1 cellular context compared by ENCODE assay signal in the genomic region with DNA sequence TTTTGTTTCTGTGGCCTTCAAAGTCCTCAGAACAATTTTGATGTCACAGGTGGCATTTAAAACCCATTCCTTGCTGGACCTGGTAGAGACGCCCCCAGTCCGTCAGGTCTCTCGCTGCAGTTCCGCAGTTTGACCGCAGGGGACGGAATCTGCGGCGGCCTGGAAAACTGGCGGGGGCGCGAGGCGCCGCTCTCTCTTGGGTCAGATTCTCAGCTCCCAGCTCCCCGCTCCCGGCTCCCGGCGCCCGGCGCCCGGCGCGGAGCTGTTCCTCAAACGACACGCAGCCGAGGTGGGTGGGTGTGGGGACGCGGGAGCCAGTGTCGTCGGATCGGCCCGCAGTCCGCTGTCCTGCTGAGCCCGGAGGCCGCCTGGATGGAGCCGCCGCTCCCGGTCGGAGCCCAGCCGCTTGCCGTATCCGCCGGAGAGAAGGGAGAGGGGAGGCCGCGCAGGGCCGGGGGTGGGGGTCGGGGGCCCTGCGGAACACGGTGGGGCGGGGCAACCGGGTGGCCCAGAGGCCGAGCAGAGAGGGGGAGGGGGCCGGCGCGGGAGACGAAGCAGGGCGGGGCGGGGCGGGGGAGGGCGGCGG.
A peak's percentile ranks its signal among the peaks of the same experiment; 100 is the strongest.
TF ChIP-seq lines count a peak whose summit lies in the region.

A gene (plus strand): TSS at position 192 of the 586 bp plus-strand sequence. CDS start 181 bp downstream, at position 373.

TF ChIP-seq in HepG2, 621 proteins besides CTCF, POLR2A, EP300 and RAD21 (continued from another document and continues in another):
- TF ChIP-seq, protein P1, sequence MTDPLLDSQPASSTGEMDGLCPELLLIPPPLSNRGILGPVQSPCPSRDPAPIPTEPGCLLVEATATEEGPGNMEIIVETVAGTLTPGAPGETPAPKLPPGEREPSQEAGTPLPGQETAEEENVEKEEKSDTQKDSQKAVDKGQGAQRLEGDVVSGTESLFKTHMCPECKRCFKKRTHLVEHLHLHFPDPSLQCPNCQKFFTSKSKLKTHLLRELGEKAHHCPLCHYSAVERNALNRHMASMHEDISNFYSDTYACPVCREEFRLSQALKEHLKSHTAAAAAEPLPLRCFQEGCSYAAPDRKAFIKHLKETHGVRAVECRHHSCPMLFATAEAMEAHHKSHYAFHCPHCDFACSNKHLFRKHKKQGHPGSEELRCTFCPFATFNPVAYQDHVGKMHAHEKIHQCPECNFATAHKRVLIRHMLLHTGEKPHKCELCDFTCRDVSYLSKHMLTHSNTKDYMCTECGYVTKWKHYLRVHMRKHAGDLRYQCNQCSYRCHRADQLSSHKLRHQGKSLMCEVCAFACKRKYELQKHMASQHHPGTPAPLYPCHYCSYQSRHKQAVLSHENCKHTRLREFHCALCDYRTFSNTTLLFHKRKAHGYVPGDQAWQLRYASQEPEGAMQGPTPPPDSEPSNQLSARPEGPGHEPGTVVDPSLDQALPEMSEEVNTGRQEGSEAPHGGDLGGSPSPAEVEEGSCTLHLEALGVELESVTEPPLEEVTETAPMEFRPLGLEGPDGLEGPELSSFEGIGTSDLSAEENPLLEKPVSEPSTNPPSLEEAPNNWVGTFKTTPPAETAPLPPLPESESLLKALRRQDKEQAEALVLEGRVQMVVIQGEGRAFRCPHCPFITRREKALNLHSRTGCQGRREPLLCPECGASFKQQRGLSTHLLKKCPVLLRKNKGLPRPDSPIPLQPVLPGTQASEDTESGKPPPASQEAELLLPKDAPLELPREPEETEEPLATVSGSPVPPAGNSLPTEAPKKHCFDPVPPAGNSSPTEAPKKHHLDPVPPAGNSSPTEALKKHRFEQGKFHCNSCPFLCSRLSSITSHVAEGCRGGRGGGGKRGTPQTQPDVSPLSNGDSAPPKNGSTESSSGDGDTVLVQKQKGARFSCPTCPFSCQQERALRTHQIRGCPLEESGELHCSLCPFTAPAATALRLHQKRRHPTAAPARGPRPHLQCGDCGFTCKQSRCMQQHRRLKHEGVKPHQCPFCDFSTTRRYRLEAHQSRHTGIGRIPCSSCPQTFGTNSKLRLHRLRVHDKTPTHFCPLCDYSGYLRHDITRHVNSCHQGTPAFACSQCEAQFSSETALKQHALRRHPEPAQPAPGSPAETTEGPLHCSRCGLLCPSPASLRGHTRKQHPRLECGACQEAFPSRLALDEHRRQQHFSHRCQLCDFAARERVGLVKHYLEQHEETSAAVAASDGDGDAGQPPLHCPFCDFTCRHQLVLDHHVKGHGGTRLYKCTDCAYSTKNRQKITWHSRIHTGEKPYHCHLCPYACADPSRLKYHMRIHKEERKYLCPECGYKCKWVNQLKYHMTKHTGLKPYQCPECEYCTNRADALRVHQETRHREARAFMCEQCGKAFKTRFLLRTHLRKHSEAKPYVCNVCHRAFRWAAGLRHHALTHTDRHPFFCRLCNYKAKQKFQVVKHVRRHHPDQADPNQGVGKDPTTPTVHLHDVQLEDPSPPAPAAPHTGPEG (CRISPR knock-in tag; IDR thresholded peaks at IDR 0.05): no peak
- no peak for TF ChIP-seq SOX6 (IDR thresholded peaks at IDR 0.05)
- TF ChIP-seq SOX6 (CRISPR knock-in tag; IDR thresholded peaks at IDR 0.05): no peak
- TF ChIP-seq, protein P2, sequence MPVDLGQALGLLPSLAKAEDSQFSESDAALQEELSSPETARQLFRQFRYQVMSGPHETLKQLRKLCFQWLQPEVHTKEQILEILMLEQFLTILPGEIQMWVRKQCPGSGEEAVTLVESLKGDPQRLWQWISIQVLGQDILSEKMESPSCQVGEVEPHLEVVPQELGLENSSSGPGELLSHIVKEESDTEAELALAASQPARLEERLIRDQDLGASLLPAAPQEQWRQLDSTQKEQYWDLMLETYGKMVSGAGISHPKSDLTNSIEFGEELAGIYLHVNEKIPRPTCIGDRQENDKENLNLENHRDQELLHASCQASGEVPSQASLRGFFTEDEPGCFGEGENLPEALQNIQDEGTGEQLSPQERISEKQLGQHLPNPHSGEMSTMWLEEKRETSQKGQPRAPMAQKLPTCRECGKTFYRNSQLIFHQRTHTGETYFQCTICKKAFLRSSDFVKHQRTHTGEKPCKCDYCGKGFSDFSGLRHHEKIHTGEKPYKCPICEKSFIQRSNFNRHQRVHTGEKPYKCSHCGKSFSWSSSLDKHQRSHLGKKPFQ (CRISPR knock-in tag; IDR thresholded peaks at IDR 0.05; ENCODE audit: insufficient replicate concordance): no peak
- TF ChIP-seq, protein P3, sequence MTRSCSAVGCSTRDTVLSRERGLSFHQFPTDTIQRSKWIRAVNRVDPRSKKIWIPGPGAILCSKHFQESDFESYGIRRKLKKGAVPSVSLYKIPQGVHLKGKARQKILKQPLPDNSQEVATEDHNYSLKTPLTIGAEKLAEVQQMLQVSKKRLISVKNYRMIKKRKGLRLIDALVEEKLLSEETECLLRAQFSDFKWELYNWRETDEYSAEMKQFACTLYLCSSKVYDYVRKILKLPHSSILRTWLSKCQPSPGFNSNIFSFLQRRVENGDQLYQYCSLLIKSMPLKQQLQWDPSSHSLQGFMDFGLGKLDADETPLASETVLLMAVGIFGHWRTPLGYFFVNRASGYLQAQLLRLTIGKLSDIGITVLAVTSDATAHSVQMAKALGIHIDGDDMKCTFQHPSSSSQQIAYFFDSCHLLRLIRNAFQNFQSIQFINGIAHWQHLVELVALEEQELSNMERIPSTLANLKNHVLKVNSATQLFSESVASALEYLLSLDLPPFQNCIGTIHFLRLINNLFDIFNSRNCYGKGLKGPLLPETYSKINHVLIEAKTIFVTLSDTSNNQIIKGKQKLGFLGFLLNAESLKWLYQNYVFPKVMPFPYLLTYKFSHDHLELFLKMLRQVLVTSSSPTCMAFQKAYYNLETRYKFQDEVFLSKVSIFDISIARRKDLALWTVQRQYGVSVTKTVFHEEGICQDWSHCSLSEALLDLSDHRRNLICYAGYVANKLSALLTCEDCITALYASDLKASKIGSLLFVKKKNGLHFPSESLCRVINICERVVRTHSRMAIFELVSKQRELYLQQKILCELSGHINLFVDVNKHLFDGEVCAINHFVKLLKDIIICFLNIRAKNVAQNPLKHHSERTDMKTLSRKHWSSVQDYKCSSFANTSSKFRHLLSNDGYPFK (CRISPR knock-in tag; IDR thresholded peaks at IDR 0.05; ENCODE audit: borderline replicate concordance): no peak
- no peak for TF ChIP-seq RFX5 (IDR thresholded peaks at IDR 0.05; ENCODE audit: low read depth, low read length)
- TF ChIP-seq ZFP36L1 (CRISPR knock-in tag; IDR thresholded peaks at IDR 0.05): no peak
- TF ChIP-seq, protein P4, sequence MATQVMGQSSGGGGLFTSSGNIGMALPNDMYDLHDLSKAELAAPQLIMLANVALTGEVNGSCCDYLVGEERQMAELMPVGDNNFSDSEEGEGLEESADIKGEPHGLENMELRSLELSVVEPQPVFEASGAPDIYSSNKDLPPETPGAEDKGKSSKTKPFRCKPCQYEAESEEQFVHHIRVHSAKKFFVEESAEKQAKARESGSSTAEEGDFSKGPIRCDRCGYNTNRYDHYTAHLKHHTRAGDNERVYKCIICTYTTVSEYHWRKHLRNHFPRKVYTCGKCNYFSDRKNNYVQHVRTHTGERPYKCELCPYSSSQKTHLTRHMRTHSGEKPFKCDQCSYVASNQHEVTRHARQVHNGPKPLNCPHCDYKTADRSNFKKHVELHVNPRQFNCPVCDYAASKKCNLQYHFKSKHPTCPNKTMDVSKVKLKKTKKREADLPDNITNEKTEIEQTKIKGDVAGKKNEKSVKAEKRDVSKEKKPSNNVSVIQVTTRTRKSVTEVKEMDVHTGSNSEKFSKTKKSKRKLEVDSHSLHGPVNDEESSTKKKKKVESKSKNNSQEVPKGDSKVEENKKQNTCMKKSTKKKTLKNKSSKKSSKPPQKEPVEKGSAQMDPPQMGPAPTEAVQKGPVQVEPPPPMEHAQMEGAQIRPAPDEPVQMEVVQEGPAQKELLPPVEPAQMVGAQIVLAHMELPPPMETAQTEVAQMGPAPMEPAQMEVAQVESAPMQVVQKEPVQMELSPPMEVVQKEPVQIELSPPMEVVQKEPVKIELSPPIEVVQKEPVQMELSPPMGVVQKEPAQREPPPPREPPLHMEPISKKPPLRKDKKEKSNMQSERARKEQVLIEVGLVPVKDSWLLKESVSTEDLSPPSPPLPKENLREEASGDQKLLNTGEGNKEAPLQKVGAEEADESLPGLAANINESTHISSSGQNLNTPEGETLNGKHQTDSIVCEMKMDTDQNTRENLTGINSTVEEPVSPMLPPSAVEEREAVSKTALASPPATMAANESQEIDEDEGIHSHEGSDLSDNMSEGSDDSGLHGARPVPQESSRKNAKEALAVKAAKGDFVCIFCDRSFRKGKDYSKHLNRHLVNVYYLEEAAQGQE (IDR thresholded peaks at IDR 0.05; ENCODE audit: borderline replicate concordance in 1 of 2, low read depth in 1 of 2, low read length in 2 of 2): no peak
- no peak for TF ChIP-seq AHR (CRISPR knock-in tag; IDR thresholded peaks at IDR 0.05)
- peak; percentile 23 for TF ChIP-seq XRCC5 (optimal IDR thresholded peaks at IDR 0.05; ENCODE audit: low read length)
- TF ChIP-seq YEATS2 (CRISPR knock-in tag; IDR thresholded peaks at IDR 0.05; ENCODE audit: borderline replicate concordance): 0 out of 2 replicates have a peak, but pooled peaks have one; percentile 25
- TF ChIP-seq PHF21A (CRISPR knock-in tag; IDR thresholded peaks at IDR 0.05): no peak
- TF ChIP-seq, protein P5, sequence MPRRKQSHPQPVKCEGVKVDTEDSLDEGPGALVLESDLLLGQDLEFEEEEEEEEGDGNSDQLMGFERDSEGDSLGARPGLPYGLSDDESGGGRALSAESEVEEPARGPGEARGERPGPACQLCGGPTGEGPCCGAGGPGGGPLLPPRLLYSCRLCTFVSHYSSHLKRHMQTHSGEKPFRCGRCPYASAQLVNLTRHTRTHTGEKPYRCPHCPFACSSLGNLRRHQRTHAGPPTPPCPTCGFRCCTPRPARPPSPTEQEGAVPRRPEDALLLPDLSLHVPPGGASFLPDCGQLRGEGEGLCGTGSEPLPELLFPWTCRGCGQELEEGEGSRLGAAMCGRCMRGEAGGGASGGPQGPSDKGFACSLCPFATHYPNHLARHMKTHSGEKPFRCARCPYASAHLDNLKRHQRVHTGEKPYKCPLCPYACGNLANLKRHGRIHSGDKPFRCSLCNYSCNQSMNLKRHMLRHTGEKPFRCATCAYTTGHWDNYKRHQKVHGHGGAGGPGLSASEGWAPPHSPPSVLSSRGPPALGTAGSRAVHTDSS (CRISPR knock-in tag; conservative IDR thresholded peaks at IDR 0.05): no peak
- no peak for TF ChIP-seq KDM5B (CRISPR knock-in tag; IDR thresholded peaks at IDR 0.05; ENCODE audit: borderline replicate concordance)
- no peak for TF ChIP-seq ZNF605 (CRISPR knock-in tag; IDR thresholded peaks at IDR 0.05)
- TF ChIP-seq CCDC6 (CRISPR knock-in tag; IDR thresholded peaks at IDR 0.05): no peak
- no peak for TF ChIP-seq ZNF446 (CRISPR knock-in tag; IDR thresholded peaks at IDR 0.05)
- TF ChIP-seq SMYD3 (CRISPR knock-in tag; IDR thresholded peaks at IDR 0.05): no peak
- no peak for TF ChIP-seq NAIF1 (CRISPR knock-in tag; IDR thresholded peaks at IDR 0.05; ENCODE audit: borderline replicate concordance)
- no peak for TF ChIP-seq HNF4G (IDR thresholded peaks at IDR 0.05; ENCODE audit: borderline replicate concordance, low read depth, low read length)
- no peak for TF ChIP-seq HNF4G (CRISPR knock-in tag; IDR thresholded peaks at IDR 0.05; ENCODE audit: borderline replicate concordance, low read depth)
- TF ChIP-seq, protein P6, sequence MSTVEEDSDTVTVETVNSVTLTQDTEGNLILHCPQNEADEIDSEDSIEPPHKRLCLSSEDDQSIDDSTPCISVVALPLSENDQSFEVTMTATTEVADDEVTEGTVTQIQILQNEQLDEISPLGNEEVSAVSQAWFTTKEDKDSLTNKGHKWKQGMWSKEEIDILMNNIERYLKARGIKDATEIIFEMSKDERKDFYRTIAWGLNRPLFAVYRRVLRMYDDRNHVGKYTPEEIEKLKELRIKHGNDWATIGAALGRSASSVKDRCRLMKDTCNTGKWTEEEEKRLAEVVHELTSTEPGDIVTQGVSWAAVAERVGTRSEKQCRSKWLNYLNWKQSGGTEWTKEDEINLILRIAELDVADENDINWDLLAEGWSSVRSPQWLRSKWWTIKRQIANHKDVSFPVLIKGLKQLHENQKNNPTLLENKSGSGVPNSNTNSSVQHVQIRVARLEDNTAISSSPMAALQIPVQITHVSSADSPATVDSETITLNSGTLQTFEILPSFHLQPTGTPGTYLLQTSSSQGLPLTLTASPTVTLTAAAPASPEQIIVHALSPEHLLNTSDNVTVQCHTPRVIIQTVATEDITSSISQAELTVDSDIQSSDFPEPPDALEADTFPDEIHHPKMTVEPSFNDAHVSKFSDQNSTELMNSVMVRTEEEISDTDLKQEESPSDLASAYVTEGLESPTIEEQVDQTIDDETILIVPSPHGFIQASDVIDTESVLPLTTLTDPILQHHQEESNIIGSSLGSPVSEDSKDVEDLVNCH (CRISPR knock-in tag; IDR thresholded peaks at IDR 0.05): no peak
- TF ChIP-seq, protein P7, sequence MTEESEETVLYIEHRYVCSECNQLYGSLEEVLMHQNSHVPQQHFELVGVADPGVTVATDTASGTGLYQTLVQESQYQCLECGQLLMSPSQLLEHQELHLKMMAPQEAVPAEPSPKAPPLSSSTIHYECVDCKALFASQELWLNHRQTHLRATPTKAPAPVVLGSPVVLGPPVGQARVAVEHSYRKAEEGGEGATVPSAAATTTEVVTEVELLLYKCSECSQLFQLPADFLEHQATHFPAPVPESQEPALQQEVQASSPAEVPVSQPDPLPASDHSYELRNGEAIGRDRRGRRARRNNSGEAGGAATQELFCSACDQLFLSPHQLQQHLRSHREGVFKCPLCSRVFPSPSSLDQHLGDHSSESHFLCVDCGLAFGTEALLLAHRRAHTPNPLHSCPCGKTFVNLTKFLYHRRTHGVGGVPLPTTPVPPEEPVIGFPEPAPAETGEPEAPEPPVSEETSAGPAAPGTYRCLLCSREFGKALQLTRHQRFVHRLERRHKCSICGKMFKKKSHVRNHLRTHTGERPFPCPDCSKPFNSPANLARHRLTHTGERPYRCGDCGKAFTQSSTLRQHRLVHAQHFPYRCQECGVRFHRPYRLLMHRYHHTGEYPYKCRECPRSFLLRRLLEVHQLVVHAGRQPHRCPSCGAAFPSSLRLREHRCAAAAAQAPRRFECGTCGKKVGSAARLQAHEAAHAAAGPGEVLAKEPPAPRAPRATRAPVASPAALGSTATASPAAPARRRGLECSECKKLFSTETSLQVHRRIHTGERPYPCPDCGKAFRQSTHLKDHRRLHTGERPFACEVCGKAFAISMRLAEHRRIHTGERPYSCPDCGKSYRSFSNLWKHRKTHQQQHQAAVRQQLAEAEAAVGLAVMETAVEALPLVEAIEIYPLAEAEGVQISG (CRISPR knock-in tag; IDR thresholded peaks at IDR 0.05): peak; percentile 98
- TF ChIP-seq, protein P8, sequence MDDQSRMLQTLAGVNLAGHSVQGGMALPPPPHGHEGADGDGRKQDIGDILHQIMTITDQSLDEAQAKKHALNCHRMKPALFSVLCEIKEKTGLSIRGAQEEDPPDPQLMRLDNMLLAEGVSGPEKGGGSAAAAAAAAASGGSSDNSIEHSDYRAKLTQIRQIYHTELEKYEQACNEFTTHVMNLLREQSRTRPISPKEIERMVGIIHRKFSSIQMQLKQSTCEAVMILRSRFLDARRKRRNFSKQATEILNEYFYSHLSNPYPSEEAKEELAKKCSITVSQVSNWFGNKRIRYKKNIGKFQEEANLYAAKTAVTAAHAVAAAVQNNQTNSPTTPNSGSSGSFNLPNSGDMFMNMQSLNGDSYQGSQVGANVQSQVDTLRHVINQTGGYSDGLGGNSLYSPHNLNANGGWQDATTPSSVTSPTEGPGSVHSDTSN (CRISPR knock-in tag; IDR thresholded peaks at IDR 0.05; ENCODE audit: borderline replicate concordance): no peak
- no peak for TF ChIP-seq ZNF510 (CRISPR knock-in tag; IDR thresholded peaks at IDR 0.05; ENCODE audit: low read depth)
- no peak for TF ChIP-seq ZNF530 (CRISPR knock-in tag; IDR thresholded peaks at IDR 0.05; ENCODE audit: low read depth)
- TF ChIP-seq, protein P9, sequence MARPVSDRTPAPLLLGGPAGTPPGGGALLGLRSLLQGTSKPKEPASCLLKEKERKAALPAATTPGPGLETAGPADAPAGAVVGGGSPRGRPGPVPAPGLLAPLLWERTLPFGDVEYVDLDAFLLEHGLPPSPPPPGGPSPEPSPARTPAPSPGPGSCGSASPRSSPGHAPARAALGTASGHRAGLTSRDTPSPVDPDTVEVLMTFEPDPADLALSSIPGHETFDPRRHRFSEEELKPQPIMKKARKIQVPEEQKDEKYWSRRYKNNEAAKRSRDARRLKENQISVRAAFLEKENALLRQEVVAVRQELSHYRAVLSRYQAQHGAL (CRISPR knock-in tag; IDR thresholded peaks at IDR 0.05; ENCODE audit: not compliant biosample characterization): no peak
